11 cellular contexts compared by ENCODE assay signal in genomic region chr14:79629372-79629771, GRCh38.
"Had no signal": no experiment of that assay in that cellular context is flagged by ENCODE, and none has a peak within 500 bp of the region (broad histone marks: within the 10 kb centered on the region; RNA-seq: fewer than 3 reads in every experiment).

No MANE protein-coding gene starts in this region.

- H3K27ac ChIP-seq: testis had no signal

- H3K4me1 ChIP-seq: testis had no signal

- H3K4me3 ChIP-seq: testis had no signal

- H3K27me3 ChIP-seq: testis had no signal

- ATAC-seq: esophagus mucosa, sciatic nerve, SK-N-SH treated with all-trans-retinoic acid at 6 μM for 48 hours had no signal

- H3K9me3 ChIP-seq: testis had no signal

- DNase-seq: activated B cell treated with CpG ODN at 0.5 μM for 24 hours; activated effector memory CD4-positive, alpha-beta T cell treated with Interleukin-2 at 50 U/mL for 16 hours; activated T-cell treated with anti-CD3 and anti-CD28 coated beads, Interleukin-2, amount 50 U/mL, for 1 hour; amniotic stem cell; endodermal cell; head of caudate nucleus; stimulated activated CD4-positive, alpha-beta T cell treated with anti-CD3 and anti-CD28 coated beads, Interleukin-4, amount 100 ng/mL, for 1 hour; testis had no signal
